1 cellular context compared by ENCODE assay signal in the genomic region with DNA sequence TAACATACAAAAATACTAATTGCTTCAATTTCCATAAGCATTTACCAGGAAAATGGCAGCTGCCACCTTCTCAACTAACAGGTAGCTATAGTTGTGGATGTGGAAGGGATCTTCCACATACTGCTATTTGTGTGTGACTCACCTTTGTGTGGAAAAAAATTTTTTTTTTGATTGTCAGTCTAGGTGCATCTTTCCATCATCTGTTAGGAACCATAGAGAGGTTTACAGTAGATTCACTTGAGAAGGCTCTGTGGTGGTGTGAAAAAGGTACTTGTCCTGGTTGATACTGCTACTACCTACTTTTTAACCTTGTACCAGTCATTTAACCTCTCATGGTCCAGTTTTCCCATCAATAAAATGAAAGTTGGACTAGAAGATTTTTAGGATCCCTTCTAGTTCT.
TF ChIP-seq lines count a peak whose summit lies in the region.

No MANE protein-coding gene starts in this region.

TF ChIP-seq in GM12878, 131 proteins besides CTCF, POLR2A, EP300 and RAD21:
- TF ChIP-seq SMAD5 (IDR thresholded peaks at IDR 0.05; ENCODE audit: low read depth) (no peak), NFXL1 (IDR thresholded peaks at IDR 0.05; ENCODE audit: borderline replicate concordance) (no peak), MYC (IDR thresholded peaks at IDR 0.05; ENCODE audit: insufficient read depth, insufficient read length, insufficient replicate concordance, low read length, severe bottlenecking) (no peak), ZSCAN29 (IDR thresholded peaks at IDR 0.05) (no peak), BRCA1 (IDR thresholded peaks at IDR 0.05; ENCODE audit: low read depth, low read length) (no peak), HDGF (IDR thresholded peaks at IDR 0.05) (no peak)
- TF ChIP-seq, protein P1, sequence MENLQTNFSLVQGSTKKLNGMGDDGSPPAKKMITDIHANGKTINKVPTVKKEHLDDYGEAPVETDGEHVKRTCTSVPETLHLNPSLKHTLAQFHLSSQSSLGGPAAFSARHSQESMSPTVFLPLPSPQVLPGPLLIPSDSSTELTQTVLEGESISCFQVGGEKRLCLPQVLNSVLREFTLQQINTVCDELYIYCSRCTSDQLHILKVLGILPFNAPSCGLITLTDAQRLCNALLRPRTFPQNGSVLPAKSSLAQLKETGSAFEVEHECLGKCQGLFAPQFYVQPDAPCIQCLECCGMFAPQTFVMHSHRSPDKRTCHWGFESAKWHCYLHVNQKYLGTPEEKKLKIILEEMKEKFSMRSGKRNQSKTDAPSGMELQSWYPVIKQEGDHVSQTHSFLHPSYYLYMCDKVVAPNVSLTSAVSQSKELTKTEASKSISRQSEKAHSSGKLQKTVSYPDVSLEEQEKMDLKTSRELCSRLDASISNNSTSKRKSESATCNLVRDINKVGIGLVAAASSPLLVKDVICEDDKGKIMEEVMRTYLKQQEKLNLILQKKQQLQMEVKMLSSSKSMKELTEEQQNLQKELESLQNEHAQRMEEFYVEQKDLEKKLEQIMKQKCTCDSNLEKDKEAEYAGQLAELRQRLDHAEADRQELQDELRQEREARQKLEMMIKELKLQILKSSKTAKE (IDR thresholded peaks at IDR 0.05; ENCODE audit: low read depth, poor library complexity, severe bottlenecking), result no peak
- TF ChIP-seq, protein P2, sequence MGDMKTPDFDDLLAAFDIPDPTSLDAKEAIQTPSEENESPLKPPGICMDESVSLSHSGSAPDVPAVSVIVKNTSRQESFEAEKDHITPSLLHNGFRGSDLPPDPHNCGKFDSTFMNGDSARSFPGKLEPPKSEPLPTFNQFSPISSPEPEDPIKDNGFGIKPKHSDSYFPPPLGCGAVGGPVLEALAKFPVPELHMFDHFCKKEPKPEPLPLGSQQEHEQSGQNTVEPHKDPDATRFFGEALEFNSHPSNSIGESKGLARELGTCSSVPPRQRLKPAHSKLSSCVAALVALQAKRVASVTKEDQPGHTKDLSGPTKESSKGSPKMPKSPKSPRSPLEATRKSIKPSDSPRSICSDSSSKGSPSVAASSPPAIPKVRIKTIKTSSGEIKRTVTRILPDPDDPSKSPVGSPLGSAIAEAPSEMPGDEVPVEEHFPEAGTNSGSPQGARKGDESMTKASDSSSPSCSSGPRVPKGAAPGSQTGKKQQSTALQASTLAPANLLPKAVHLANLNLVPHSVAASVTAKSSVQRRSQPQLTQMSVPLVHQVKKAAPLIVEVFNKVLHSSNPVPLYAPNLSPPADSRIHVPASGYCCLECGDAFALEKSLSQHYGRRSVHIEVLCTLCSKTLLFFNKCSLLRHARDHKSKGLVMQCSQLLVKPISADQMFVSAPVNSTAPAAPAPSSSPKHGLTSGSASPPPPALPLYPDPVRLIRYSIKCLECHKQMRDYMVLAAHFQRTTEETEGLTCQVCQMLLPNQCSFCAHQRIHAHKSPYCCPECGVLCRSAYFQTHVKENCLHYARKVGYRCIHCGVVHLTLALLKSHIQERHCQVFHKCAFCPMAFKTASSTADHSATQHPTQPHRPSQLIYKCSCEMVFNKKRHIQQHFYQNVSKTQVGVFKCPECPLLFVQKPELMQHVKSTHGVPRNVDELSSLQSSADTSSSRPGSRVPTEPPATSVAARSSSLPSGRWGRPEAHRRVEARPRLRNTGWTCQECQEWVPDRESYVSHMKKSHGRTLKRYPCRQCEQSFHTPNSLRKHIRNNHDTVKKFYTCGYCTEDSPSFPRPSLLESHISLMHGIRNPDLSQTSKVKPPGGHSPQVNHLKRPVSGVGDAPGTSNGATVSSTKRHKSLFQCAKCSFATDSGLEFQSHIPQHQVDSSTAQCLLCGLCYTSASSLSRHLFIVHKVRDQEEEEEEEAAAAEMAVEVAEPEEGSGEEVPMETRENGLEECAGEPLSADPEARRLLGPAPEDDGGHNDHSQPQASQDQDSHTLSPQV (IDR thresholded peaks at IDR 0.05), result no peak
- TF ChIP-seq, protein P3, sequence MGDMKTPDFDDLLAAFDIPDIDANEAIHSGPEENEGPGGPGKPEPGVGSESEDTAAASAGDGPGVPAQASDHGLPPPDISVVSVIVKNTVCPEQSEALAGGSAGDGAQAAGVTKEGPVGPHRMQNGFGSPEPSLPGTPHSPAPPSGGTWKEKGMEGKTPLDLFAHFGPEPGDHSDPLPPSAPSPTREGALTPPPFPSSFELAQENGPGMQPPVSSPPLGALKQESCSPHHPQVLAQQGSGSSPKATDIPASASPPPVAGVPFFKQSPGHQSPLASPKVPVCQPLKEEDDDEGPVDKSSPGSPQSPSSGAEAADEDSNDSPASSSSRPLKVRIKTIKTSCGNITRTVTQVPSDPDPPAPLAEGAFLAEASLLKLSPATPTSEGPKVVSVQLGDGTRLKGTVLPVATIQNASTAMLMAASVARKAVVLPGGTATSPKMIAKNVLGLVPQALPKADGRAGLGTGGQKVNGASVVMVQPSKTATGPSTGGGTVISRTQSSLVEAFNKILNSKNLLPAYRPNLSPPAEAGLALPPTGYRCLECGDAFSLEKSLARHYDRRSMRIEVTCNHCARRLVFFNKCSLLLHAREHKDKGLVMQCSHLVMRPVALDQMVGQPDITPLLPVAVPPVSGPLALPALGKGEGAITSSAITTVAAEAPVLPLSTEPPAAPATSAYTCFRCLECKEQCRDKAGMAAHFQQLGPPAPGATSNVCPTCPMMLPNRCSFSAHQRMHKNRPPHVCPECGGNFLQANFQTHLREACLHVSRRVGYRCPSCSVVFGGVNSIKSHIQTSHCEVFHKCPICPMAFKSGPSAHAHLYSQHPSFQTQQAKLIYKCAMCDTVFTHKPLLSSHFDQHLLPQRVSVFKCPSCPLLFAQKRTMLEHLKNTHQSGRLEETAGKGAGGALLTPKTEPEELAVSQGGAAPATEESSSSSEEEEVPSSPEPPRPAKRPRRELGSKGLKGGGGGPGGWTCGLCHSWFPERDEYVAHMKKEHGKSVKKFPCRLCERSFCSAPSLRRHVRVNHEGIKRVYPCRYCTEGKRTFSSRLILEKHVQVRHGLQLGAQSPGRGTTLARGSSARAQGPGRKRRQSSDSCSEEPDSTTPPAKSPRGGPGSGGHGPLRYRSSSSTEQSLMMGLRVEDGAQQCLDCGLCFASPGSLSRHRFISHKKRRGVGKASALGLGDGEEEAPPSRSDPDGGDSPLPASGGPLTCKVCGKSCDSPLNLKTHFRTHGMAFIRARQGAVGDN (IDR thresholded peaks at IDR 0.05), result no peak
- TF ChIP-seq, protein P4, sequence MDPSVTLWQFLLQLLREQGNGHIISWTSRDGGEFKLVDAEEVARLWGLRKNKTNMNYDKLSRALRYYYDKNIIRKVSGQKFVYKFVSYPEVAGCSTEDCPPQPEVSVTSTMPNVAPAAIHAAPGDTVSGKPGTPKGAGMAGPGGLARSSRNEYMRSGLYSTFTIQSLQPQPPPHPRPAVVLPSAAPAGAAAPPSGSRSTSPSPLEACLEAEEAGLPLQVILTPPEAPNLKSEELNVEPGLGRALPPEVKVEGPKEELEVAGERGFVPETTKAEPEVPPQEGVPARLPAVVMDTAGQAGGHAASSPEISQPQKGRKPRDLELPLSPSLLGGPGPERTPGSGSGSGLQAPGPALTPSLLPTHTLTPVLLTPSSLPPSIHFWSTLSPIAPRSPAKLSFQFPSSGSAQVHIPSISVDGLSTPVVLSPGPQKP (IDR thresholded peaks at IDR 0.05; ENCODE audit: low read depth, low read length), result no peak
